In genomic region chr11:130272336-130272735, GRCh38 we compare ENCODE assay signal across 25 cellular contexts. TPM values are rescaled to one million over a fixed set of nuclear protein-coding genes. Genes with fewer than 3 reads are reported as not detected.
DNase-seq lines count a peak whose midpoint lies in the region; ATAC-seq, FAIRE-seq and TF ChIP-seq lines count a peak whose summit lies in the region.
"Had no signal": no experiment of that assay in that cellular context is flagged by ENCODE, and none has a peak within 500 bp of the region (broad histone marks: within the 10 kb centered on the region; RNA-seq: fewer than 3 reads in every experiment).

No MANE protein-coding gene starts in this region.

- no peak for FAIRE-seq in astrocyte (lab: Jason Lieb, UNC)
- FAIRE-seq: A549, G401.6, GM12892, GM18507, K562 had no signal

- H3K36me3 Mint-ChIP-seq in astrocyte (ENCODE audit: low read depth, unreplicated experiment) = peaks cover 3% of the 10 kb centered on the region
- H3K36me3 Mint-ChIP-seq in activated CD8-positive, alpha-beta T cell treated with anti-CD3 and anti-CD28 coated beads for 36 hours (ENCODE audit: low read depth) = peaks cover 16% of the 10 kb centered on the region

- TF ChIP-seq CTCF in AG10803 (conservative IDR thresholded peaks at IDR 0.05; ENCODE audit: low read length) = no peak
- TF ChIP-seq CTCF in astrocyte (IDR thresholded peaks at IDR 0.05; ENCODE audit: insufficient read depth, low read depth, low read length) = no peak
- no peak for TF ChIP-seq CTCF in fibroblast of mammary gland (conservative IDR thresholded peaks at IDR 0.05; ENCODE audit: control insufficient read depth, insufficient read depth, low read depth, low read length)
- TF ChIP-seq CTCF in activated CD8-positive, alpha-beta T cell treated with anti-CD3 and anti-CD28 coated beads for 36 hours (IDR thresholded peaks at IDR 0.05) = no peak

- no peaks in the 10 kb centered on the region for H3K27me3 ChIP-seq in astrocyte (ENCODE audit: insufficient read depth, low read length)

- H3K79me2 ChIP-seq in astrocyte (ENCODE audit: insufficient read depth, low read length) = no peaks in the 10 kb centered on the region

- H3K9me3 Mint-ChIP-seq in astrocyte (ENCODE audit: unreplicated experiment) = no peaks in the 10 kb centered on the region
- H3K9me3 Mint-ChIP-seq in activated CD8-positive, alpha-beta T cell treated with anti-CD3 and anti-CD28 coated beads for 36 hours = peaks cover 1% of the 10 kb centered on the region

- intact Hi-C loops in activated CD8-positive, alpha-beta T cell treated with anti-CD3 and anti-CD28 coated beads for 36 hours (cut with micrococcal nuclease) = no loop called here

- no peak overlapping the region for H2AFZ ChIP-seq in astrocyte (ENCODE audit: low read depth, low read length)

- no peaks in the 10 kb centered on the region for H3K36me3 ChIP-seq in astrocyte (ENCODE audit: insufficient read depth, low read length)

- no peak for ATAC-seq in activated CD8-positive, alpha-beta T cell treated with anti-CD3 and anti-CD28 coated beads for 36 hours
- no peak for ATAC-seq in GM21717 (IDR thresholded peaks at IDR 0.05; ENCODE audit: unreplicated experiment)
- ATAC-seq: A549, K562 had no signal

- peak overlapping the region; percentile 1 for H3K27ac Mint-ChIP-seq in astrocyte (ENCODE audit: unreplicated experiment)
- no peak overlapping the region for H3K27ac Mint-ChIP-seq in activated CD8-positive, alpha-beta T cell treated with anti-CD3 and anti-CD28 coated beads for 36 hours

- no peaks in the 10 kb centered on the region for H3K27me3 Mint-ChIP-seq in astrocyte (ENCODE audit: low read depth, unreplicated experiment)
- no peaks in the 10 kb centered on the region for H3K27me3 Mint-ChIP-seq in activated CD8-positive, alpha-beta T cell treated with anti-CD3 and anti-CD28 coated beads for 36 hours
- H3K27me3 Mint-ChIP-seq: CD4-positive, CD25-positive, alpha-beta regulatory T cell; CD8-positive, alpha-beta memory T cell had no signal

- no peak overlapping the region for H3K27ac ChIP-seq in astrocyte (ENCODE audit: low read depth, low read length)
- H3K27ac ChIP-seq: 22Rv1, A549, HL-60 had no signal

- peaks cover 4% of the 10 kb centered on the region for H4K20me1 ChIP-seq in astrocyte (ENCODE audit: insufficient read depth, low read length)

- CTCF ChIA-PET in activated CD8-positive, alpha-beta T cell treated with anti-CD3 and anti-CD28 coated beads for 36 hours (lab: Charles Lee) = no interaction called here

- no peak overlapping the region for H3K9ac ChIP-seq in astrocyte (ENCODE audit: low read length)

- no peaks in the 10 kb centered on the region for H3K9me3 ChIP-seq in astrocyte (ENCODE audit: insufficient read depth, low read depth, low read length)
- H3K9me3 ChIP-seq: A549 had no signal

- POLR2A ChIA-PET in activated CD8-positive, alpha-beta T cell treated with anti-CD3 and anti-CD28 coated beads for 36 hours (lab: Charles Lee) = no interaction called here

- no peaks in the 10 kb centered on the region for H3K4me1 ChIP-seq in astrocyte (ENCODE audit: insufficient read depth, low read length)
- H3K4me1 ChIP-seq: A549 had no signal

- H3K4me1 Mint-ChIP-seq in astrocyte (ENCODE audit: low read depth, unreplicated experiment) = no peaks in the 10 kb centered on the region
- peaks cover 12% of the 10 kb centered on the region for H3K4me1 Mint-ChIP-seq in activated CD8-positive, alpha-beta T cell treated with anti-CD3 and anti-CD28 coated beads for 36 hours (ENCODE audit: low read depth)

- DNase-seq in AG10803 (ENCODE audit: low read depth) (peak; percentile 58), GM04503 (ENCODE audit: low read depth) (peak; percentile 15), astrocyte (ENCODE audit: low read depth) (no peak), fibroblast of mammary gland (ENCODE audit: low read depth) (peak; percentile 14), cerebellum (ENCODE audit: low spot score) (no peak), NCI-H187 (lab: John Stamatoyannopoulos, UW) (no peak)
- no peak for DNase-seq in activated CD8-positive, alpha-beta T cell treated with anti-CD3 and anti-CD28 coated beads for 36 hours
- DNase-seq: C1 segment of cervical spinal cord; CD4-positive, CD25-positive, alpha-beta regulatory T cell; CD8-positive, alpha-beta memory T cell; COR-L47; DMS 273 treated with DMSO at 0.1 percent for 48 hours; DMS53; DND-41; GOT3; H7; IMR-90 had no signal

- no peak overlapping the region for H3K4me3 ChIP-seq in AG10803 (ENCODE audit: low read length)
- no peak overlapping the region for H3K4me3 ChIP-seq in astrocyte (ENCODE audit: insufficient read depth, low read depth, low read length)
- H3K4me3 ChIP-seq in fibroblast of mammary gland (ENCODE audit: control insufficient read depth, low read depth, low read length) = no peak overlapping the region
- H3K4me3 ChIP-seq: A549, K562 had no signal

- H3K4me2 ChIP-seq in astrocyte (ENCODE audit: low read length) = no peak overlapping the region
- H3K4me2 ChIP-seq: A549 had no signal

- no peak overlapping the region for H3K4me3 Mint-ChIP-seq in astrocyte (ENCODE audit: unreplicated experiment)
- no peak overlapping the region for H3K4me3 Mint-ChIP-seq in activated CD8-positive, alpha-beta T cell treated with anti-CD3 and anti-CD28 coated beads for 36 hours
- H3K4me3 Mint-ChIP-seq: CD4-positive, CD25-positive, alpha-beta regulatory T cell; CD8-positive, alpha-beta memory T cell had no signal

RNA-seq across cellular contexts. Expression of gene ZBTB44, which starts 42.4 kb away (rescaled TPM):
- total RNA-seq in astrocyte (25.3 and 26.2 TPM in 2 replicates), cerebellum (66.7 TPM)
- 10 to 100 TPM; 43.0 to 43.7 TPM for total RNA-seq in activated CD8-positive, alpha-beta T cell treated with anti-CD3 and anti-CD28 coated beads for 36 hours

Comparison
In these comparisons a context has a peak if more than half of its experiments do, and no peak if none do; other contexts are left out.
1. DNase-seq: peak in AG10803 (single experiment), GM04503 (single experiment) and fibroblast of mammary gland (single experiment); none in astrocyte (single experiment), cerebellum (single experiment), NCI-H187 (0 of 2) and activated CD8-positive, alpha-beta T cell treated with anti-CD3 and anti-CD28 coated beads for 36 hours (single experiment).